11 cellular contexts compared by ENCODE assay signal in genomic region chr5:38258037-38258318, GRCh38. TPM values are rescaled to one million over a fixed set of nuclear protein-coding genes. Genes with fewer than 3 reads are reported as not detected.
A peak's percentile ranks its signal among the peaks of the same experiment; 100 is the strongest.
DNase-seq lines count a peak whose midpoint lies in the region; ATAC-seq and TF ChIP-seq lines count a peak whose summit lies in the region.
"Had no signal": no experiment of that assay in that cellular context is flagged by ENCODE, and none has a peak within 500 bp of the region (broad histone marks: within the 10 kb centered on the region; RNA-seq: fewer than 3 reads in every experiment).

No MANE protein-coding gene starts in this region.

- H3K9ac ChIP-seq in H9 (ENCODE audit: extremely low read depth, insufficient read length, low read length) (no peak overlapping the region), skeletal muscle satellite cell (ENCODE audit: low read depth, low read length) (no peak overlapping the region), Karpas-422 (ENCODE audit: low read length) (no peak overlapping the region)

- no CpG with 5 or more reads among the region's 14 CpGs for WGBS in H9 (ENCODE audit: extremely low coverage, insufficient read length, low lambda C conversion rate)

- no peak overlapping the region for H3T11ph ChIP-seq in H9 (ENCODE audit: low read length)

- H3K27me3 Mint-ChIP-seq in H9 (ENCODE audit: low read depth) (peaks cover 98% of the 10 kb centered on the region), brain (peaks cover 89% of the 10 kb centered on the region)

- H3K4me2 ChIP-seq in H9 (ENCODE audit: insufficient read depth, insufficient read length, low read length), result peak overlapping the region; percentile 97
- peak overlapping the region; percentile 79 for H3K4me2 ChIP-seq in skeletal muscle satellite cell (ENCODE audit: low read length)
- no peak overlapping the region for H3K4me2 ChIP-seq in Karpas-422 (ENCODE audit: low read depth, low read length, poor library complexity, severe bottlenecking)

- no peak overlapping the region for H4K8ac ChIP-seq in H9 (replicated peaks; ENCODE audit: insufficient read length, low read depth, low read length)

- no peak overlapping the region for H2BK12ac ChIP-seq in H9 (ENCODE audit: insufficient read length, low read depth, low read length)

- H2BK5ac ChIP-seq in H9 (ENCODE audit: insufficient read length, low read length), result no peak overlapping the region

- H3K4me3 ChIP-seq in left lung (peak overlapping the region; percentile 13 to 15), skeletal muscle satellite cell (ENCODE audit: low read length) (peak overlapping the region; percentile 62), Karpas-422 (ENCODE audit: low read length) (no peak overlapping the region)

- H3K79me1 ChIP-seq in H9 (ENCODE audit: insufficient read depth, low read depth, low read length, poor library complexity, severe bottlenecking), result no peaks in the 10 kb centered on the region

- H4K91ac ChIP-seq in H9 (ENCODE audit: insufficient read length, low read depth, low read length), result no peak overlapping the region

- H3K79me2 ChIP-seq in H9 (ENCODE audit: insufficient read depth, low read length), result no peaks in the 10 kb centered on the region
- H3K79me2 ChIP-seq in Karpas-422 (ENCODE audit: low read length), result no peaks in the 10 kb centered on the region

- H3K4me1 ChIP-seq in H9 (ENCODE audit: insufficient read depth, low read length) (no peaks in the 10 kb centered on the region; the same call in 1 of the 2 replicates), left lung (peaks cover 7 to 15% of the 10 kb centered on the region in 2 donors), skeletal muscle satellite cell (ENCODE audit: control insufficient read depth, insufficient read depth, low read length) (no peaks in the 10 kb centered on the region), Karpas-422 (ENCODE audit: low read length) (no peaks in the 10 kb centered on the region)

- no peak overlapping the region; the same call in 1 of the 2 replicates for H3K14ac ChIP-seq in H9 (ENCODE audit: insufficient read depth, low read length)

- no peak overlapping the region for H3K18ac ChIP-seq in H9 (ENCODE audit: insufficient read length, low read depth, low read length)

- H3K27ac ChIP-seq in H9 (ENCODE audit: insufficient read length, low read depth, low read length) (no peak overlapping the region), left lung (no peak overlapping the region), Karpas-422 (ENCODE audit: low read length) (no peak overlapping the region)

- H3K9me3 ChIP-seq in H9 (ENCODE audit: control insufficient read depth, low read depth, low read length) (no peaks in the 10 kb centered on the region), left lung (no peaks in the 10 kb centered on the region), skeletal muscle satellite cell (replicated peaks; ENCODE audit: low read length) (no peaks in the 10 kb centered on the region), Karpas-422 (ENCODE audit: low read length) (no peaks in the 10 kb centered on the region; the same call in 1 of the 2 replicates)

- no peak overlapping the region for H2AK5ac ChIP-seq in H9 (ENCODE audit: insufficient read length, low read length)

- peaks cover 13% of the 10 kb centered on the region for H3K23me2 ChIP-seq in H9 (ENCODE audit: insufficient read length, low read depth, low read length, poor library complexity, severe bottlenecking)

- H2AFZ ChIP-seq in H9 (ENCODE audit: low read length), result no peak overlapping the region
- no peak overlapping the region for H2AFZ ChIP-seq in Karpas-422 (ENCODE audit: low read length)

- H2BK15ac ChIP-seq in H9 (ENCODE audit: low read depth, low read length), result no peak overlapping the region

- H3K4me1 Mint-ChIP-seq in H9 (peaks cover 18 to 21% of the 10 kb centered on the region in 2 experiments), brain (peaks cover 24% of the 10 kb centered on the region)

- intact Hi-C loops in left lung (cut with DNase I), result no loop called here

- TF ChIP-seq CTCF in H9 (conservative IDR thresholded peaks at IDR 0.05) (no peak), brain (conservative IDR thresholded peaks at IDR 0.05) (no peak), left lung (IDR thresholded peaks at IDR 0.05) (no peak)

- peaks cover 0 to 3% (median 0%) of the 10 kb centered on the region in 3 experiments; a peak in 1 of 7 replicates for H3K36me3 Mint-ChIP-seq in H9 (ENCODE audit: insufficient read depth in 1 of 3, low read depth in 3 of 3)
- H3K36me3 Mint-ChIP-seq in brain, result no peaks in the 10 kb centered on the region
- H3K36me3 Mint-ChIP-seq: CD8-positive, alpha-beta T cell had no signal

- no peak overlapping the region for H2BK120ac ChIP-seq in H9 (ENCODE audit: low read depth, low read length, poor library complexity, severe bottlenecking)

- H3K36me3 ChIP-seq in left lung (no peaks in the 10 kb centered on the region), skeletal muscle satellite cell (ENCODE audit: insufficient read depth, low read length) (no peaks in the 10 kb centered on the region), Karpas-422 (ENCODE audit: insufficient read depth, low read length) (no peaks in the 10 kb centered on the region)

- DNase-seq in H9, result no peak
- DNase-seq in left lung, result peak in 1 of 2 donors; percentile 54
- DNase-seq in medulla oblongata (ENCODE audit: extremely low spot score), result no peak
- DNase-seq in Karpas-422, result no peak
- DNase-seq: activated gamma-delta T cell treated with Interleukin-2 at 50 U/mL for 16 hours; CD8-positive, alpha-beta T cell had no signal

- no peaks in the 10 kb centered on the region for H3K9me2 ChIP-seq in Karpas-422 (replicated peaks; ENCODE audit: insufficient read depth, low read length)

- no peak for ATAC-seq in left lung
- ATAC-seq in GM21576 (IDR thresholded peaks at IDR 0.05; ENCODE audit: unreplicated experiment), result no peak
- no peak for ATAC-seq in GM21717 (IDR thresholded peaks at IDR 0.05; ENCODE audit: unreplicated experiment)
- ATAC-seq: CD8-positive, alpha-beta T cell had no signal

- H2BK20ac ChIP-seq in H9 (ENCODE audit: low read depth, low read length, poor library complexity, severe bottlenecking), result no peak overlapping the region

- H3K4ac ChIP-seq in H9 (ENCODE audit: low read depth, low read length), result no peak overlapping the region

- H3K27me3 ChIP-seq in H9 (ENCODE audit: insufficient read depth, low read length) (peaks cover 35% of the 10 kb centered on the region), left lung (peaks cover 48 to 87% of the 10 kb centered on the region in 2 donors), skeletal muscle satellite cell (ENCODE audit: control insufficient read depth, insufficient read depth, low read length) (peaks cover 80% of the 10 kb centered on the region), Karpas-422 (ENCODE audit: low read length) (no peaks in the 10 kb centered on the region)

- no peak overlapping the region for H4K5ac ChIP-seq in H9 (ENCODE audit: insufficient read length, low read depth, low read length)

- H3K4me3 Mint-ChIP-seq in H9, result peak overlapping the region; percentile 67 to 84
- peak overlapping the region; percentile 66 to 93 (median 89) for H3K4me3 Mint-ChIP-seq in brain
- H3K4me3 Mint-ChIP-seq: CD8-positive, alpha-beta T cell had no signal

- H3K9me3 Mint-ChIP-seq in H9 (peaks cover 2% of the 10 kb centered on the region in 2 experiments; a peak in 4 of 5 replicates), brain (peaks cover 0 to 13% (median 2%) of the 10 kb centered on the region in 5 experiments)

- no peak overlapping the region for H3K56ac ChIP-seq in H9 (ENCODE audit: insufficient read length, low read depth, low read length)

- no peak overlapping the region for H3K23ac ChIP-seq in H9 (ENCODE audit: insufficient read length, low read depth, low read length)

- H3K27ac Mint-ChIP-seq in H9 (no peak overlapping the region), brain (no peak overlapping the region)
- H3K27ac Mint-ChIP-seq: CD8-positive, alpha-beta T cell had no signal

- H4K20me1 ChIP-seq in H9 (ENCODE audit: control insufficient read depth, insufficient read depth, insufficient read length), result no peaks in the 10 kb centered on the region
- no peaks in the 10 kb centered on the region for H4K20me1 ChIP-seq in Karpas-422 (ENCODE audit: insufficient read depth, low read depth, low read length)

RNA-seq across cellular contexts. Expression of gene EGFLAM, which starts 0.4 kb away (rescaled TPM):
- total RNA-seq in H9 (2021), result 0.33 TPM in 2 replicates
- 1.9 TPM for polyA plus RNA-seq in brain (ENCODE audit: insufficient read depth, low read depth, low replicate concordance)
- 1 to 10 TPM in 1 of 2 donors, under 1 TPM in 1; 0.82 to 2.6 TPM for total RNA-seq in left lung
- total RNA-seq in skeletal muscle satellite cell (2012; rRNA removed), result 10.1 and 12.5 TPM in 2 replicates
- not detected in 2 replicates for total RNA-seq in Karpas-422 (2014; rRNA removed; shearing (Covaris generic); ENCODE audit: low replicate concordance)
- total RNA-seq: CD8-positive, alpha-beta T cell; mononuclear cell had no signal
